Comparison of ENCODE assay signal across 8 cellular contexts in the genomic region with DNA sequence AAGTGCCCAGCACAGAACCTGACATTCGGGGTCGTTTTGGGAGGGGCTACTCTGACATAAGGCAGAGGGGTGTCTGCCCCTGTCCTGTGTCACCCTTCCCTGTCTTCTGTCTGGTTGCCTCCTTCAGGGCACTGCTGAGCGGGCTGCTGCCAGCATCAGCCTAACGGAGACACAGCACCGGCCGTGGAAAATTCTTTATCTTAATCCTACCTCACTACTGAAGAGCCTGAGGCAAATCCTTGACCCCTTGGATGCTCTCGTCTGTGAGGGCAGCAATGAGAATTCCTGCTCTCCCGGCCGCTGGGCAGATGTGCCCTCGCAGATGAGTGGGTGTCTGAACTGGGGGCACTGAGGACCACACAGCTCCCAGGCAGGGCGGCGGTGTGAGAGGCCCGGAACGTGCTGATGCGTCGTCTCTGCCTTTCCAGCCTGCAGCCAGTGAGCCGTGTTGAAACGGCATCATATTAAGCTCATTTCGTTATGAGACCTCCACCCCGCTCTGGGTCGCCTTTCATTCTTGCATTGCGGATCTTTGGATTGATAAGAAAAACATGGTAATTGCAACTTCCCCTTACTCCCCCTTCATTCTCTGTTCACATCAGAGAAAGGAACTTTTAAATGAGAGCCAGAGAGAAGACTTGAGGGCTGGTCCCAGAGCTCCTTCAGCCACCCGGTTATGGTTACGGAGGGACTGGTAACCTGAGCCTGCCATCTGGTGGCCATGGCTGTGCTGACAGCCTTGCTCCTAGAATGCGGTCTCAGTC.
DNase-seq lines count a peak whose midpoint lies in the region; ATAC-seq, FAIRE-seq and TF ChIP-seq lines count a peak whose summit lies in the region.

No MANE protein-coding gene starts in this region.

- peaks cover 51% of the 10 kb centered on the region for H3K27me3 ChIP-seq in ACC112 (ENCODE audit: insufficient read depth, low read length)

- no peaks in the 10 kb centered on the region for H3K79me2 ChIP-seq in ACC112 (ENCODE audit: control insufficient read depth, insufficient read depth, low read length, unreplicated experiment)

- no peak overlapping the region for H2AFZ ChIP-seq in ACC112 (ENCODE audit: low read length, unreplicated experiment)

- H3K27me3 Mint-ChIP-seq in central memory CD8-positive, alpha-beta T cell = peaks cover 57% of the 10 kb centered on the region

- H3K27ac ChIP-seq in ACC112 (ENCODE audit: low read depth, low read length) (no peak overlapping the region), VCaP (no peak overlapping the region)

- DNase-seq in GM18507 (ENCODE audit: extremely low spot score, insufficient read length, low read depth) (peak; percentile 49), NCI-H2081 treated with DMSO at 0.1 percent for 48 hours (lab: John Stamatoyannopoulos, UW) (peak; percentile 37), kidney tubule cell (ENCODE audit: low spot score) (peak; percentile 74)
- DNase-seq in central memory CD8-positive, alpha-beta T cell (ENCODE audit: low spot score in 2 of 2) = peak; percentile 26 to 33
- peak; percentile 31 for DNase-seq in stimulated activated CD4-positive, alpha-beta T cell treated with anti-CD3 and anti-CD28 coated beads, Interleukin-2, amount 100 ng/mL, for 4 hours (ENCODE audit: low read depth)

- TF ChIP-seq CTCF in VCaP (conservative IDR thresholded peaks at IDR 0.05) = peak; percentile 94

- FAIRE-seq in GM18507 (lab: Jason Lieb, UNC) = peak; percentile 90

- no peak overlapping the region for H3K27ac Mint-ChIP-seq in central memory CD8-positive, alpha-beta T cell (ENCODE audit: low read depth)

- H3K4me3 ChIP-seq in ACC112 (ENCODE audit: low read depth, low read length) = peak overlapping the region; percentile 40

- H3K36me3 ChIP-seq in ACC112 (ENCODE audit: insufficient read depth, low read length) = no peaks in the 10 kb centered on the region

- H3K4me1 Mint-ChIP-seq in central memory CD8-positive, alpha-beta T cell = peaks cover 7% of the 10 kb centered on the region

- H3K4me1 ChIP-seq in ACC112 (ENCODE audit: control insufficient read depth, insufficient read depth, low read length, unreplicated experiment) = peaks cover 3% of the 10 kb centered on the region

- H3K36me3 Mint-ChIP-seq in central memory CD8-positive, alpha-beta T cell (ENCODE audit: insufficient read depth) = peaks cover 3% of the 10 kb centered on the region

- H3K9me3 Mint-ChIP-seq in central memory CD8-positive, alpha-beta T cell = no peaks in the 10 kb centered on the region

- peak overlapping the region; percentile 37 for H3K4me3 Mint-ChIP-seq in central memory CD8-positive, alpha-beta T cell

- ATAC-seq in HG03039 (IDR thresholded peaks at IDR 0.05; ENCODE audit: unreplicated experiment) = peak; percentile 80
- ATAC-seq in central memory CD8-positive, alpha-beta T cell (replicated peaks; ENCODE audit: extremely low read depth, poor library complexity, severe bottlenecking) = peak; percentile 69
